ENCODE assay signal across 14 cellular contexts in the genomic region with DNA sequence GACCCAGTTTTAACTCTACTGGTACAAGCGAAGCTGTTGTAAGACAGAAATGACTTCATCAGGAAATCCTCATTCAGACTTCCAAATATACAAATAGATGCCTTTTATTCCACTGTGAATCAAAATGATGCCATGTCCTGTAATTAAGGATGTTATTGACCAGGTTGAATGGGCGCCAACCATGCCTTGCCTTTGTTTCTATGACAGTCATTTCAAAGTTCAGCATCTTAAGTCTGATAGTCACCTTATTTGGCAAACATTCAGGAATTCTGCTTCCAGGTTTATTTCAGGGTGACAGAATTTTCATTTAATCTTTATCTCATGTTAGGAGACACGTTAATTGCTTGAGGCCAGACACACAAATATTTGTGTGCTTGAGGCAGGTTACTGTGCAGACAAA.
A peak's percentile ranks its signal among the peaks of the same experiment; 100 is the strongest.
DNase-seq lines count a peak whose midpoint lies in the region; ATAC-seq, FAIRE-seq and TF ChIP-seq lines count a peak whose summit lies in the region.
"Had no signal": no experiment of that assay in that cellular context is flagged by ENCODE, and none has a peak within 500 bp of the region (broad histone marks: within the 10 kb centered on the region; RNA-seq: fewer than 3 reads in every experiment).

No MANE protein-coding gene starts in this region.

- no peak overlapping the region for H3K9ac ChIP-seq in mesendoderm (ENCODE audit: low read length)

- H2BK15ac ChIP-seq in mesendoderm (replicated peaks; ENCODE audit: low read depth) = no peak overlapping the region

- H3K4me3 ChIP-seq in bronchial epithelial cell (ENCODE audit: low read depth, low read length) (no peak overlapping the region), mesendoderm (ENCODE audit: low read length) (no peak overlapping the region)
- H3K4me3 ChIP-seq: colonic mucosa had no signal

- no peak overlapping the region for H4K5ac ChIP-seq in mesendoderm (ENCODE audit: low read length)

- TF ChIP-seq POLR2A in H54 (IDR thresholded peaks at IDR 0.05; ENCODE audit: low read depth, low read length) = no peak

- H3K4me1 ChIP-seq in mesendoderm (ENCODE audit: control insufficient read depth, low read depth, low read length) = peaks cover 11% of the 10 kb centered on the region
- H3K4me1 ChIP-seq: colonic mucosa had no signal

- DNase-seq in ACHN (peak; percentile 2), LoVo (ENCODE audit: low spot score) (peak; percentile 75), bronchial epithelial cell (ENCODE audit: low read depth) (peak; percentile 63), mesendoderm (no peak), H54 (ENCODE audit: insufficient read length, low spot score) (no peak)
- no peak for DNase-seq in stimulated activated CD4-positive, alpha-beta T cell treated with anti-CD3 and anti-CD28 coated beads, Interleukin-12 subunit alpha, Interleukin-12 subunit beta, amount 100 ng/mL, for 4 hours
- DNase-seq: activated CD4-positive, alpha-beta T cell treated with anti-CD3 and anti-CD28 coated beads, Interleukin-2, amount 50 U/mL, for 4 hours; activated naive CD8-positive, alpha-beta T cell treated with anti-CD3 and anti-CD28 coated beads, Interleukin-2, amount 50 U/mL, for 24 hours; NCI-H1930; NCI-H774; T-helper 9 cell had no signal

- no peaks in the 10 kb centered on the region for H3K27me3 ChIP-seq in bronchial epithelial cell (ENCODE audit: control insufficient read depth, insufficient read depth, low read length)
- H3K27me3 ChIP-seq in mesendoderm (ENCODE audit: insufficient read depth, low read length, poor library complexity) = no peaks in the 10 kb centered on the region
- H3K27me3 ChIP-seq: colonic mucosa had no signal

- H3K23ac ChIP-seq in mesendoderm (ENCODE audit: low read length) = no peak overlapping the region

- H3K79me2 ChIP-seq in mesendoderm (ENCODE audit: control insufficient read depth, insufficient read depth, low read length) = no peaks in the 10 kb centered on the region

- WGBS in mesendoderm (ENCODE audit: extremely low coverage, insufficient coverage, low lambda C conversion rate) = no CpG with 5 or more reads among the region's 3 CpGs

- no peak overlapping the region for H3K4ac ChIP-seq in mesendoderm (ENCODE audit: low read depth, low read length)

- H3K36me3 ChIP-seq in bronchial epithelial cell (ENCODE audit: control insufficient read depth, insufficient read depth, low read length) = no peaks in the 10 kb centered on the region
- no peaks in the 10 kb centered on the region for H3K36me3 ChIP-seq in mesendoderm (ENCODE audit: control insufficient read depth, insufficient read depth, low read length)
- H3K36me3 ChIP-seq: colonic mucosa had no signal

- no peak overlapping the region for H2BK5ac ChIP-seq in mesendoderm (ENCODE audit: low read length)

- peak overlapping the region; percentile 39 for H3K18ac ChIP-seq in mesendoderm (ENCODE audit: low read length)

- H3K27ac ChIP-seq in mesendoderm (ENCODE audit: low read depth, low read length) = no peak overlapping the region
- H3K27ac ChIP-seq: colonic mucosa had no signal

- no peaks in the 10 kb centered on the region for H3K79me1 ChIP-seq in mesendoderm (ENCODE audit: low read length)

- H4K8ac ChIP-seq in mesendoderm (ENCODE audit: low read depth, low read length) = no peak overlapping the region

- ATAC-seq in GM18502 (IDR thresholded peaks at IDR 0.05; ENCODE audit: poor library complexity, unreplicated experiment) (no peak), HG03097 (IDR thresholded peaks at IDR 0.05; ENCODE audit: low FRiP score, unreplicated experiment) (no peak)

- in situ Hi-C loops in ACHN (cut with HindIII; ENCODE audit: low pct_ligation_motif_present, low pct_unique_long_range_greater_than_20kb, low sequenced_read_pairs) = no loop called here

- no peak for TF ChIP-seq CTCF in bronchial epithelial cell (IDR thresholded peaks at IDR 0.05; ENCODE audit: insufficient read depth, low read length, severe bottlenecking)

- FAIRE-seq in bronchial epithelial cell (lab: Jason Lieb, UNC) = no peak
- no peak for FAIRE-seq in H54 (lab: Jason Lieb, UNC)

- no peak overlapping the region for H2AK5ac ChIP-seq in mesendoderm (ENCODE audit: low read length)

- H2BK120ac ChIP-seq in mesendoderm (ENCODE audit: low read depth, low read length) = no peak overlapping the region

- no peak overlapping the region for H3K4me2 ChIP-seq in mesendoderm (ENCODE audit: low read length)

- H3K56ac ChIP-seq in mesendoderm (ENCODE audit: low read length) = no peak overlapping the region

Comparison
In these comparisons a context has a peak if more than half of its experiments do, and no peak if none do; other contexts are left out.
1. DNase-seq: peak in ACHN (single experiment), LoVo (single experiment) and bronchial epithelial cell (single experiment); none in mesendoderm (single experiment), H54 (single experiment) and stimulated activated CD4-positive, alpha-beta T cell treated with anti-CD3 and anti-CD28 coated beads, Interleukin-12 subunit alpha, Interleukin-12 subunit beta, amount 100 ng/mL, for 4 hours (single experiment).